Comparison of ENCODE assay signal across 23 cellular contexts in genomic region chr9:131386258-131386657, GRCh38. TPM values are rescaled to one million over a fixed set of nuclear protein-coding genes. Genes with fewer than 3 reads are reported as not detected.
A peak's percentile ranks its signal among the peaks of the same experiment; 100 is the strongest.
DNase-seq lines count a peak whose midpoint lies in the region; ATAC-seq, FAIRE-seq and TF ChIP-seq lines count a peak whose summit lies in the region.
"Had no signal": no experiment of that assay in that cellular context is flagged by ENCODE, and none has a peak within 500 bp of the region (broad histone marks: within the 10 kb centered on the region; RNA-seq: fewer than 3 reads in every experiment).

No MANE protein-coding gene starts in this region.

- no peaks in the 10 kb centered on the region for H3K27me3 ChIP-seq in HepG2 (ENCODE audit: control insufficient read depth in 1 of 2, insufficient read depth in 2 of 2, low read length in 2 of 2)
- no peaks in the 10 kb centered on the region for H3K27me3 ChIP-seq in right lobe of liver
- no peaks in the 10 kb centered on the region for H3K27me3 ChIP-seq in PC-3 (ENCODE audit: low read length)
- H3K27me3 ChIP-seq: foreskin keratinocyte, uterus had no signal

- in situ Hi-C loops in HepG2 (cut with HindIII; ENCODE audit: extremely low pct_ligation_motif_present, low pct_unique_long_range_greater_than_20kb) = loop anchor here (25.0 kb wide), 1 partner anchor 351 kb away; the partner anchor contains the start of gene RAPGEF1

- H3F3A ChIP-seq in PC-3 (ENCODE audit: low read length, unreplicated experiment) = no peaks in the 10 kb centered on the region

- TF ChIP-seq CTCF in HepG2 (CRISPR knock-in tag; IDR thresholded peaks at IDR 0.05) (peak; percentile 47), right lobe of liver (IDR thresholded peaks at IDR 0.05) (peak in 1 of 4 donors; percentile 11), fibroblast of villous mesenchyme (IDR thresholded peaks at IDR 0.05; ENCODE audit: insufficient read depth, low read depth, low read length) (peak; percentile 22), PC-3 (conservative IDR thresholded peaks at IDR 0.05; ENCODE audit: low read depth, low read length) (no peak)

- intact Hi-C loops in HepG2 (cut with micrococcal nuclease; ENCODE audit: unreplicated experiment) = no loop called here
- intact Hi-C loops in right lobe of liver (cut with DNase I) = loop anchor here in 1 of 2 donors (10.0 kb wide), 1 partner anchor 69 kb away; no protein-coding TSS in a partner anchor
- intact Hi-C loops in PC-3 (cut with micrococcal nuclease) = no loop called here

- DNase-seq in HepG2 (ENCODE audit: low spot score) (no peak), right lobe of liver (no peak), RKO (ENCODE audit: low spot score) (peak; percentile 56), fibroblast of villous mesenchyme (ENCODE audit: low read depth) (no peak), retina (no peak), COR-L47 (lab: John Stamatoyannopoulos, UW) (no peak), PC-3 (no peak), globus pallidus (ENCODE audit: low spot score) (no peak)
- DNase-seq: activated CD4-positive, alpha-beta T cell treated with anti-CD3 and anti-CD28 coated beads, Interleukin-2, amount 10 ng/mL, durations not matched to agents 7 days and 5 days; activated CD8-positive, alpha-beta memory T cell treated with anti-CD3 and anti-CD28 coated beads, Interleukin-2, amount 50 U/mL, for 48 hours; activated effector memory CD4-positive, alpha-beta T cell treated with anti-CD3 and anti-CD28 coated beads, Interleukin-2, amount 50 U/mL, for 16 hours; activated naive CD8-positive, alpha-beta T cell treated with anti-CD3 and anti-CD28 coated beads, Interleukin-2, amount 50 U/mL, for 24 hours; CD4-positive, alpha-beta memory T cell; DMS53; foreskin keratinocyte; hypothalamus; NCI-H1417 treated with DMSO at 0.1 percent for 48 hours; SIG-M5; uterus had no signal

- no peak for TF ChIP-seq RAD21 in HepG2 (CRISPR knock-in tag; IDR thresholded peaks at IDR 0.05)

- H2AFZ ChIP-seq in HepG2 (ENCODE audit: low read length) = no peak overlapping the region
- no peak overlapping the region for H2AFZ ChIP-seq in PC-3 (ENCODE audit: low read length)

- ATAC-seq in HepG2 = no peak
- no peak for ATAC-seq in right lobe of liver
- ATAC-seq in PC-3 = no peak
- ATAC-seq: activated naive CD8-positive, alpha-beta T cell treated with anti-CD3 and anti-CD28 coated beads, Interleukin-2, amount 50 U/mL, for 24 hours; foreskin keratinocyte had no signal

- BruUV-seq in HepG2 (replicated peaks; lab: Mats Ljungman, UMichigan) = no TSS peak
- no TSS peak for BruUV-seq in PC-3 (replicated peaks; lab: Mats Ljungman, UMichigan)

- CTCF ChIA-PET in HepG2 (lab: Yijun Ruan, JAX; ENCODE audit: low intra/inter-chr PET ratio, low total read pairs) = no interaction called here
- CTCF ChIA-PET in PC-3 (lab: Charles Lee) = no interaction called here

- no peaks in the 10 kb centered on the region for H3K9me2 ChIP-seq in PC-3 (replicated peaks; ENCODE audit: low read length)

- H3K4me3 ChIP-seq in HepG2 (replicated peaks in 1 of 3; ENCODE audit: insufficient read depth in 1 of 3, low read depth in 2 of 3, low read length in 3 of 3) (no peak overlapping the region), right lobe of liver (no peak overlapping the region), fibroblast of villous mesenchyme (ENCODE audit: low read depth, low read length) (no peak overlapping the region), PC-3 (ENCODE audit: low read length) (no peak overlapping the region)
- H3K4me3 ChIP-seq: coronary artery, HAP-1, uterus had no signal

- H3K9ac ChIP-seq in HepG2 (ENCODE audit: insufficient read depth, low read depth, low read length) = no peak overlapping the region
- no peak overlapping the region for H3K9ac ChIP-seq in PC-3 (ENCODE audit: low read length)

- H3K4me1 ChIP-seq in HepG2 (ENCODE audit: insufficient read depth, low read length) = peaks cover 35% of the 10 kb centered on the region
- H3K4me1 ChIP-seq in right lobe of liver = peaks cover 0 to 19% (median 5%) of the 10 kb centered on the region in 4 donors
- H3K4me1 ChIP-seq in PC-3 (ENCODE audit: insufficient read depth, low read length) = peaks cover 8% of the 10 kb centered on the region
- H3K4me1 ChIP-seq: foreskin keratinocyte had no signal

- POLR2A ChIA-PET in HepG2 (lab: Yijun Ruan, JAX) = no interaction called here
- POLR2A ChIA-PET in PC-3 (lab: Charles Lee; ENCODE audit: unreplicated experiment) = no interaction called here

- H3K9me3 ChIP-seq in HepG2 (ENCODE audit: low read length) (no peaks in the 10 kb centered on the region), right lobe of liver (no peaks in the 10 kb centered on the region), PC-3 (ENCODE audit: low read length) (no peaks in the 10 kb centered on the region)
- H3K9me3 ChIP-seq: HAP-1, uterus had no signal

- TF ChIP-seq POLR2A in HepG2 (IDR thresholded peaks at IDR 0.05; ENCODE audit: insufficient read depth in 1 of 2, low read depth in 2 of 2, low read length in 2 of 2) (no peak), right lobe of liver (IDR thresholded peaks at IDR 0.05) (no peak)

- WGBS in HepG2 (ENCODE audit: low lambda C conversion rate) = 40% methylated on average over 7 of the region's 7 CpGs
- 81% methylated on average over 6 of the region's 7 CpGs for WGBS in right lobe of liver (ENCODE audit: insufficient coverage, low coverage, low lambda C conversion rate, missing lambda C conversion rate)

- H3K79me2 ChIP-seq in HepG2 (ENCODE audit: insufficient read depth, low read length) (no peaks in the 10 kb centered on the region), PC-3 (ENCODE audit: low read length) (no peaks in the 10 kb centered on the region)

- H3K36me3 ChIP-seq in HepG2 (replicated peaks in 1 of 2; ENCODE audit: control insufficient read depth in 1 of 2, insufficient read depth in 2 of 2, low read length in 2 of 2) (no peaks in the 10 kb centered on the region), right lobe of liver (no peaks in the 10 kb centered on the region), PC-3 (ENCODE audit: low read depth, low read length) (no peaks in the 10 kb centered on the region)
- H3K36me3 ChIP-seq: HAP-1, uterus had no signal

- no peak overlapping the region for H3K27ac ChIP-seq in HepG2 (ENCODE audit: extremely low read length, insufficient read depth, low read length)
- H3K27ac ChIP-seq in right lobe of liver = no peak overlapping the region
- H3K27ac ChIP-seq in PC-3 (ENCODE audit: low read length) = no peak overlapping the region
- H3K27ac ChIP-seq: coronary artery, foreskin keratinocyte, uterus had no signal

- no peak overlapping the region for H3K4me2 ChIP-seq in HepG2 (ENCODE audit: low read depth, low read length)
- H3K4me2 ChIP-seq in PC-3 (ENCODE audit: low read length) = no peak overlapping the region

- TF ChIP-seq EP300 in HepG2 (IDR thresholded peaks at IDR 0.05; ENCODE audit: low read depth in 2 of 2, low read length in 2 of 2) = no peak
- no peak for TF ChIP-seq EP300 in HepG2 (CRISPR knock-in tag; IDR thresholded peaks at IDR 0.05; ENCODE audit: borderline replicate concordance)

- H4K20me1 ChIP-seq in HepG2 (ENCODE audit: insufficient read depth, low read length) = no peaks in the 10 kb centered on the region
- H4K20me1 ChIP-seq in PC-3 (ENCODE audit: low read length) = no peaks in the 10 kb centered on the region

- FAIRE-seq in HepG2 (lab: Jason Lieb, UNC) = no peak
- FAIRE-seq: A204.1, islet of Langerhans had no signal

TF ChIP-seq in HepG2, 621 proteins besides CTCF, POLR2A, EP300 and RAD21:
- TF ChIP-seq STAG1 (CRISPR knock-in tag; IDR thresholded peaks at IDR 0.05) = peak; percentile 62
- TF ChIP-seq CENPT (CRISPR knock-in tag; IDR thresholded peaks at IDR 0.05; ENCODE audit: low read depth) = no peak

RNA-seq across cellular contexts. Expression of gene PRRC2B, which starts 7.6 kb away (rescaled TPM):
- total RNA-seq in HepG2 (2016; rRNA removed; fragmentation: Illumina TruSeq; extraction: Trizol) (37.4 TPM in 2 replicates), right lobe of liver (10 to 100 TPM; 53.7 to 82.6 (median 57.3) TPM), fibroblast of villous mesenchyme (79.2 and 92.8 TPM in 2 replicates), PC-3 (2014; rRNA removed) (46.9 and 64.7 TPM in 2 replicates)
- 20.7 and 24.3 TPM in 2 replicates for total RNA-seq in HepG2 (2016; cell fraction: cytosol; rRNA removed; fragmentation: Illumina TruSeq; extraction: Trizol; ENCODE audit: low read depth)
- total RNA-seq in HepG2 (2016; cell fraction: insoluble cytoplasmic fraction; rRNA removed; fragmentation: Illumina TruSeq; extraction: Trizol) = 27.7 and 37.0 TPM in 2 replicates
- total RNA-seq in HepG2 (2016; cell fraction: membrane; rRNA removed; fragmentation: Illumina TruSeq; extraction: Trizol) = 20.9 TPM in 2 replicates
- total RNA-seq in HepG2 (2016; cell fraction: nucleus; rRNA removed; fragmentation: Illumina TruSeq; extraction: Trizol) = 41.7 and 49.5 TPM in 2 replicates
- 18.9 and 20.8 TPM in 2 replicates for polyA plus RNA-seq in HepG2 (2011; rRNA removed)
- 11.9 and 12.5 TPM in 2 replicates for polyA plus RNA-seq in HepG2 (2011; cell fraction: cytosol; rRNA removed)
- polyA plus RNA-seq in HepG2 (2011; cell fraction: nucleus; rRNA removed) = 87.0 and 122 TPM in 2 replicates
- polyA plus RNA-seq in HepG2 (2012) = 55.6 and 57.4 TPM in 2 replicates
- polyA plus RNA-seq in HepG2 (2016; cell fraction: cytosol; fragmentation: Illumina TruSeq; extraction: Trizol; ENCODE audit: low read depth) = 4.0 TPM in 2 replicates
- 25.0 and 33.7 TPM in 2 replicates for polyA plus RNA-seq in HepG2 (2016; cell fraction: insoluble cytoplasmic fraction; fragmentation: Illumina TruSeq; extraction: Trizol; ENCODE audit: low read depth)
- polyA plus RNA-seq in HepG2 (2016; cell fraction: membrane; fragmentation: Illumina TruSeq; extraction: Trizol; ENCODE audit: low read depth) = 8.5 and 10.2 TPM in 2 replicates
- 100 and 106 TPM in 2 replicates for polyA plus RNA-seq in HepG2 (2016; cell fraction: nucleus; fragmentation: Illumina TruSeq; extraction: Trizol; ENCODE audit: insufficient read depth, low read depth)
- polyA minus RNA-seq in HepG2 (2011; rRNA and poly(A)+ RNA removed; ENCODE audit: low replicate concordance) = 72.0 and 116 TPM in 2 replicates
- polyA minus RNA-seq in HepG2 (2011; cell fraction: cytosol; rRNA and poly(A)+ RNA removed) = 23.3 and 31.5 TPM in 2 replicates
- polyA minus RNA-seq in HepG2 (2011; cell fraction: nucleus; rRNA and poly(A)+ RNA removed) = 52.6 and 56.1 TPM in 2 replicates
